In genomic region chr14:22838631-22839041, GRCh38 we compare ENCODE assay signal across 9 cellular contexts. TPM values are rescaled to one million over a fixed set of nuclear protein-coding genes. Genes with fewer than 3 reads are reported as not detected.
DNase-seq lines count a peak whose midpoint lies in the region; ATAC-seq, FAIRE-seq and TF ChIP-seq lines count a peak whose summit lies in the region.
"Had no signal": no experiment of that assay in that cellular context is flagged by ENCODE, and none has a peak within 500 bp of the region (broad histone marks: within the 10 kb centered on the region; RNA-seq: fewer than 3 reads in every experiment).

No MANE protein-coding gene starts in this region.

- no peaks in the 10 kb centered on the region for H3K36me3 ChIP-seq in neural progenitor cell

- peaks cover 36% of the 10 kb centered on the region for H3F3A ChIP-seq in neural progenitor cell (ENCODE audit: low read depth)

- no peaks in the 10 kb centered on the region for H3K9me3 ChIP-seq in neural progenitor cell (ENCODE audit: low read depth)

- no peak overlapping the region for H3K27ac ChIP-seq in neural progenitor cell
- H3K27ac ChIP-seq: cardiac muscle cell had no signal

- H3K27me3 Mint-ChIP-seq in neural progenitor cell (ENCODE audit: insufficient read depth, low read depth): peaks cover 23% of the 10 kb centered on the region

- peaks cover 18% of the 10 kb centered on the region for H3K4me1 Mint-ChIP-seq in neural progenitor cell

- DNase-seq in CD1c-positive myeloid dendritic cell (ENCODE audit: extremely low spot score) (peak; percentile 42), RCC 7860 (ENCODE audit: low spot score) (peak; percentile 60), fibroblast of gingiva (ENCODE audit: low read depth) (peak; percentile 63), neural progenitor cell (ENCODE audit: low spot score) (no peak), GM13977 (ENCODE audit: low spot score) (no peak), NOMO-1 treated with DMSO at 0.1 percent for 48 hours (lab: John Stamatoyannopoulos, UW; ENCODE audit: unreplicated experiment) (no peak)

- H3K4me3 Mint-ChIP-seq in neural progenitor cell: peak overlapping the region; percentile 53

- no peak for ATAC-seq in GM21360 (IDR thresholded peaks at IDR 0.05; ENCODE audit: unreplicated experiment)
- ATAC-seq in GM18873 (IDR thresholded peaks at IDR 0.05; ENCODE audit: low FRiP score, unreplicated experiment): no peak

- no peak overlapping the region for H3K27ac Mint-ChIP-seq in neural progenitor cell

- peaks cover 10% of the 10 kb centered on the region for H3K79me2 ChIP-seq in neural progenitor cell (ENCODE audit: low read depth)

- no peaks in the 10 kb centered on the region for H3K9me3 Mint-ChIP-seq in neural progenitor cell

- no peak overlapping the region for H2AFZ ChIP-seq in neural progenitor cell (replicated peaks)

- H3K36me3 Mint-ChIP-seq in neural progenitor cell: peaks cover 5% of the 10 kb centered on the region

- in situ Hi-C loops in GM13977 (cut with MboI; ENCODE audit: low pct_unique_long_range_greater_than_20kb, low sequenced_read_pairs, unreplicated experiment): no loop called here

- peaks cover 9% of the 10 kb centered on the region for H3K4me1 ChIP-seq in neural progenitor cell

- H3K4me3 ChIP-seq in neural progenitor cell: no peak overlapping the region

- TF ChIP-seq CTCF in neural progenitor cell (IDR thresholded peaks at IDR 0.05) (no peak), GM13977 (IDR thresholded peaks at IDR 0.05; ENCODE audit: extremely low read depth, insufficient read depth, missing control alignments) (no peak)

- peak overlapping the region; percentile 90 for H3K4me2 ChIP-seq in neural progenitor cell

- no peak overlapping the region for H3K9ac ChIP-seq in neural progenitor cell

- peaks cover 26% of the 10 kb centered on the region for H3K27me3 ChIP-seq in neural progenitor cell
- H3K27me3 ChIP-seq: cardiac muscle cell had no signal

- peak; percentile 52 for FAIRE-seq in RCC 7860 (lab: Jason Lieb, UNC)

- H4K20me1 ChIP-seq in neural progenitor cell (ENCODE audit: low read depth): no peaks in the 10 kb centered on the region

RNA-seq across cellular contexts. Expression of gene MMP14, which starts 2.3 kb away (rescaled TPM):
- total RNA-seq in neural progenitor cell (ENCODE audit: low replicate concordance): 15.1 and 25.2 TPM in 2 replicates

RNA-seq across cellular contexts. Expression of gene MRPL52, which starts 8.9 kb away (rescaled TPM):
- 28.1 and 71.5 TPM in 2 replicates for total RNA-seq in neural progenitor cell (ENCODE audit: low replicate concordance)

RNA-seq across cellular contexts. Expression of gene SLC7A7, which starts 23.4 kb away (rescaled TPM):
- total RNA-seq in neural progenitor cell (ENCODE audit: low replicate concordance): 2.8 and 5.6 TPM in 2 replicates

RNA-seq across cellular contexts. Expression of gene LRP10, which starts 32.9 kb away (rescaled TPM):
- 0.92 and 4.2 TPM in 2 replicates for total RNA-seq in neural progenitor cell (ENCODE audit: low replicate concordance)

RNA-seq across cellular contexts. Expression of gene REM2, which starts 44.4 kb away (rescaled TPM):
- 1.7 and 3.3 TPM in 2 replicates for total RNA-seq in neural progenitor cell (ENCODE audit: low replicate concordance)

Comparison
In these comparisons a context has a peak if more than half of its experiments do, and no peak if none do; other contexts are left out.
1. DNase-seq: peak in CD1c-positive myeloid dendritic cell (single experiment), RCC 7860 (single experiment) and fibroblast of gingiva (single experiment); none in neural progenitor cell (single experiment), GM13977 (single experiment) and NOMO-1 treated with DMSO at 0.1 percent for 48 hours (single experiment).